Comparison of ENCODE assay signal across 1 cellular context in the genomic region with DNA sequence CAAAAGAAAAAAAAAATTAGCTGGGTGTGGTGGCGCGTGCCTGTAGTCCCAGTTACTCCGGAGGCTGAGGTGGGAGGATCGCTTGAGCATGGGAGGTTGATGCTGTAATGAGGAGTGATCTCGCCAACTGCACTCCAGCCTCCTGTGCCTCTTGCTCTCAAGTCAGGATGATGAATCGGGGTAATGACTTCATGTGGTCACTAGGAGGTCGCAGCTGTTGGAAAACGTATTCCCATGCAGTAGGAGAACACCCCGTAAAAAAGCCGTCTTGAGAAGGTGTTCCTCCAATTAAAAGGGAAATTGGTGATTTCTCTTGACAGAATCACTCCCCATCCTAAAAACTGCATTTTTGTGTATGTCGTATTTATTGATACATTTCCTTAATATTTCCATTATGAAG.
TF ChIP-seq lines count a peak whose summit lies in the region.

No MANE protein-coding gene starts in this region.

TF ChIP-seq in K562, 482 proteins besides CTCF, POLR2A, EP300 and RAD21:
- TF ChIP-seq BRF1 (IDR thresholded peaks at IDR 0.05; ENCODE audit: borderline replicate concordance, extremely low read depth, insufficient read length) = no peak
- TF ChIP-seq ZNF12 (CRISPR knock-in tag; IDR thresholded peaks at IDR 0.05) = no peak
- no peak for TF ChIP-seq STAT5B (CRISPR knock-in tag; IDR thresholded peaks at IDR 0.05)
- no peak for TF ChIP-seq ETV1 (tag; conservative IDR thresholded peaks at IDR 0.05; ENCODE audit: low read depth)
- TF ChIP-seq GTF2B (IDR thresholded peaks at IDR 0.05; ENCODE audit: extremely low read depth, insufficient read length) = no peak
- no peak for TF ChIP-seq ZNF24 (IDR thresholded peaks at IDR 0.05)
- TF ChIP-seq LARP7 (IDR thresholded peaks at IDR 0.05) = no peak
- TF ChIP-seq DPF2 (IDR thresholded peaks at IDR 0.05) = no peak
- TF ChIP-seq GATAD2B (IDR thresholded peaks at IDR 0.05; ENCODE audit: borderline replicate concordance) = no peak
- no peak for TF ChIP-seq NEUROD1 (IDR thresholded peaks at IDR 0.05; ENCODE audit: borderline replicate concordance, low read depth, low read length, partially characterized antibody)
- no peak for TF ChIP-seq ZNF699 (CRISPR knock-in tag; IDR thresholded peaks at IDR 0.05; ENCODE audit: insufficient replicate concordance)
- TF ChIP-seq CBFB (CRISPR knock-in tag; IDR thresholded peaks at IDR 0.05) = no peak
- TF ChIP-seq SMARCA5 (IDR thresholded peaks at IDR 0.05) = no peak
- no peak for TF ChIP-seq POLR2G (IDR thresholded peaks at IDR 0.05; ENCODE audit: low read depth, low read length)
- no peak for TF ChIP-seq TAF15 (IDR thresholded peaks at IDR 0.05; ENCODE audit: low read depth, low read length)
- TF ChIP-seq MAFF (IDR thresholded peaks at IDR 0.05; ENCODE audit: low read length) = no peak
